Comparison of ENCODE assay signal across 1 cellular context in the genomic region with DNA sequence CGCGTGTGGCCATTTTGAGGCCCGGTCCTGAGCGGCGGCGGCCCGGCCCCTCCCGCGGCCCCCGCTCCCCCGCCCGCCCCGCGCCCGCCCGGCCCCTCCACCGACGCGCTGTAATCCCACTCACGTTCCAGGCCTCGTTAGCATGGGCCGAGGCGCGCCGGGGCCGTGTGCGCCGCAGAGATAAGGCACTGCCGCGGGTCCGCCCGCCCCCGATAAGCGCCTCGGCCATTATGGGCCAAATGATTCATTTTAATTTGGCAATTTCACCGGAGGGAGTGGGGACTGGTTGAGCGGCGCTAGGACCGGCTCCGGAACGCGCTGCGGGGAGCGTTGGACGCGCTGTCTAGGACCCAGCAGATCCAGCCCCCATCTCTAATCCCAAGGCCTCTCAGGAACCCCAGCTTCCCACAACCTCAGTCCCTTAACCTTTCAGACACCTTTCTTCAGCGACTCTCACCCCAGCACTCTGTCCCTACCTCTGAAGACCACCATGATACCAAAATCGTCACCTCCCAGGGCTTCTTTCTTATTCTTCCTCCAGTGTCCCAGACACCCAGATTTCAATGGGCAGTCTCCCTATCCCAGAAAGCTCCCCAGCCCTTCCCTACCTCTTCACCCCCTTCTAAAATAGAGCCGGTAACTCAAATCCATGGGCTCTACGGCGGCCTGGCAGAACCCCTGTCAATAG.
TF ChIP-seq lines count a peak whose summit lies in the region.

Gene TAL1 (minus strand): TSS at position 39 of the 688 bp plus-strand sequence. CDS start 6,337 bp downstream, outside the sequence.

TF ChIP-seq in K562, 482 proteins besides CTCF, POLR2A, EP300 and RAD21 (continued from another document and continues in another):
- TF ChIP-seq NFIC (IDR thresholded peaks at IDR 0.05) = peak; percentile 95
- TF ChIP-seq YBX1 (IDR thresholded peaks at IDR 0.05) = no peak
- TF ChIP-seq SMAD2 (IDR thresholded peaks at IDR 0.05; ENCODE audit: low read depth, low read length) = no peak
- TF ChIP-seq SRSF3 (IDR thresholded peaks at IDR 0.05; ENCODE audit: insufficient read depth, low read length) = no peak
- 0 out of 2 replicates have a peak, but pooled peaks have one; percentile 37 for TF ChIP-seq DIDO1 (tag; IDR thresholded peaks at IDR 0.05; ENCODE audit: low read depth)
- TF ChIP-seq TRIM24 (IDR thresholded peaks at IDR 0.05) = peak; percentile 62 to 82
- no peak for TF ChIP-seq HDAC8 (tag; IDR thresholded peaks at IDR 0.05)
- no peak for TF ChIP-seq ZNF717 (CRISPR knock-in tag; IDR thresholded peaks at IDR 0.05)
- peak; percentile 48; the same call in 1 of the 2 replicates for TF ChIP-seq ESRRA (IDR thresholded peaks at IDR 0.05; ENCODE audit: borderline replicate concordance, low read depth)
- peak; percentile 94 for TF ChIP-seq ZNF197 (CRISPR knock-in tag; IDR thresholded peaks at IDR 0.05; ENCODE audit: low read depth)
- TF ChIP-seq, protein P1, sequence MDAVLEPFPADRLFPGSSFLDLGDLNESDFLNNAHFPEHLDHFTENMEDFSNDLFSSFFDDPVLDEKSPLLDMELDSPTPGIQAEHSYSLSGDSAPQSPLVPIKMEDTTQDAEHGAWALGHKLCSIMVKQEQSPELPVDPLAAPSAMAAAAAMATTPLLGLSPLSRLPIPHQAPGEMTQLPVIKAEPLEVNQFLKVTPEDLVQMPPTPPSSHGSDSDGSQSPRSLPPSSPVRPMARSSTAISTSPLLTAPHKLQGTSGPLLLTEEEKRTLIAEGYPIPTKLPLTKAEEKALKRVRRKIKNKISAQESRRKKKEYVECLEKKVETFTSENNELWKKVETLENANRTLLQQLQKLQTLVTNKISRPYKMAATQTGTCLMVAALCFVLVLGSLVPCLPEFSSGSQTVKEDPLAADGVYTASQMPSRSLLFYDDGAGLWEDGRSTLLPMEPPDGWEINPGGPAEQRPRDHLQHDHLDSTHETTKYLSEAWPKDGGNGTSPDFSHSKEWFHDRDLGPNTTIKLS (IDR thresholded peaks at IDR 0.05; ENCODE audit: borderline replicate concordance, low read depth) = peak; percentile 59; the same call in 1 of the 2 replicates
- TF ChIP-seq ZNF140 (CRISPR knock-in tag; IDR thresholded peaks at IDR 0.05) = no peak
- TF ChIP-seq, protein P2, sequence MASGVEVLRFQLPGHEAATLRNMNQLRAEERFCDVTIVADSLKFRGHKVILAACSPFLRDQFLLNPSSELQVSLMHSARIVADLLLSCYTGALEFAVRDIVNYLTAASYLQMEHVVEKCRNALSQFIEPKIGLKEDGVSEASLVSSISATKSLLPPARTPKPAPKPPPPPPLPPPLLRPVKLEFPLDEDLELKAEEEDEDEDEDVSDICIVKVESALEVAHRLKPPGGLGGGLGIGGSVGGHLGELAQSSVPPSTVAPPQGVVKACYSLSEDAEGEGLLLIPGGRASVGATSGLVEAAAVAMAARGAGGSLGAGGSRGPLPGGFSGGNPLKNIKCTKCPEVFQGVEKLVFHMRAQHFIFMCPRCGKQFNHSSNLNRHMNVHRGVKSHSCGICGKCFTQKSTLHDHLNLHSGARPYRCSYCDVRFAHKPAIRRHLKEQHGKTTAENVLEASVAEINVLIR (CRISPR knock-in tag; IDR thresholded peaks at IDR 0.05) = 0 out of 2 replicates have a peak, but pooled peaks have one; percentile 9
- TF ChIP-seq ZNF12 (CRISPR knock-in tag; IDR thresholded peaks at IDR 0.05) = peak; percentile 46; the same call in 1 of the 2 replicates
- TF ChIP-seq, protein P3, sequence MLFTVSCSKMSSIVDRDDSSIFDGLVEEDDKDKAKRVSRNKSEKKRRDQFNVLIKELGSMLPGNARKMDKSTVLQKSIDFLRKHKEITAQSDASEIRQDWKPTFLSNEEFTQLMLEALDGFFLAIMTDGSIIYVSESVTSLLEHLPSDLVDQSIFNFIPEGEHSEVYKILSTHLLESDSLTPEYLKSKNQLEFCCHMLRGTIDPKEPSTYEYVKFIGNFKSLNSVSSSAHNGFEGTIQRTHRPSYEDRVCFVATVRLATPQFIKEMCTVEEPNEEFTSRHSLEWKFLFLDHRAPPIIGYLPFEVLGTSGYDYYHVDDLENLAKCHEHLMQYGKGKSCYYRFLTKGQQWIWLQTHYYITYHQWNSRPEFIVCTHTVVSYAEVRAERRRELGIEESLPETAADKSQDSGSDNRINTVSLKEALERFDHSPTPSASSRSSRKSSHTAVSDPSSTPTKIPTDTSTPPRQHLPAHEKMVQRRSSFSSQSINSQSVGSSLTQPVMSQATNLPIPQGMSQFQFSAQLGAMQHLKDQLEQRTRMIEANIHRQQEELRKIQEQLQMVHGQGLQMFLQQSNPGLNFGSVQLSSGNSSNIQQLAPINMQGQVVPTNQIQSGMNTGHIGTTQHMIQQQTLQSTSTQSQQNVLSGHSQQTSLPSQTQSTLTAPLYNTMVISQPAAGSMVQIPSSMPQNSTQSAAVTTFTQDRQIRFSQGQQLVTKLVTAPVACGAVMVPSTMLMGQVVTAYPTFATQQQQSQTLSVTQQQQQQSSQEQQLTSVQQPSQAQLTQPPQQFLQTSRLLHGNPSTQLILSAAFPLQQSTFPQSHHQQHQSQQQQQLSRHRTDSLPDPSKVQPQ (CRISPR knock-in tag; IDR thresholded peaks at IDR 0.05; ENCODE audit: borderline replicate concordance) = no peak; the same call in 1 of the 2 replicates
- TF ChIP-seq ZNF23 (CRISPR knock-in tag; IDR thresholded peaks at IDR 0.05) = no peak
- peak; percentile 99 for TF ChIP-seq NCOR1 (IDR thresholded peaks at IDR 0.05)
- TF ChIP-seq KDM5B (IDR thresholded peaks at IDR 0.05; ENCODE audit: insufficient replicate concordance, low read depth, low read length) = no peak
- TF ChIP-seq NR2C1 (IDR thresholded peaks at IDR 0.05) = no peak
- 0 out of 2 replicates have a peak, but pooled peaks have one; percentile 46 for TF ChIP-seq NR2C1 (tag; IDR thresholded peaks at IDR 0.05)
- no peak for TF ChIP-seq SP2 (IDR thresholded peaks at IDR 0.05; ENCODE audit: extremely low read depth, low read depth, low read length, poor library complexity, severe bottlenecking)
- peak; percentile 91; the same call in 1 of the 2 replicates for TF ChIP-seq TRIM25 (IDR thresholded peaks at IDR 0.05; ENCODE audit: borderline replicate concordance)
- TF ChIP-seq JUNB (CRISPR knock-in tag; conservative IDR thresholded peaks at IDR 0.05) = no peak
- TF ChIP-seq E2F6 (IDR thresholded peaks at IDR 0.05; ENCODE audit: borderline replicate concordance in 1 of 2, extremely low read depth in 1 of 2, insufficient read depth in 1 of 2, insufficient read length in 1 of 2, low read depth in 1 of 2, low read length in 1 of 2, poor library complexity in 1 of 2, severe bottlenecking in 1 of 2) = peak; percentile 22 to 52
- peak; percentile 100 for TF ChIP-seq VEZF1 (CRISPR knock-in tag; IDR thresholded peaks at IDR 0.05)
- no peak for TF ChIP-seq ZNF551 (CRISPR knock-in tag; IDR thresholded peaks at IDR 0.05)
- no peak for TF ChIP-seq PTRF (tag; IDR thresholded peaks at IDR 0.05)
- TF ChIP-seq NFIX (CRISPR knock-in tag; IDR thresholded peaks at IDR 0.05; ENCODE audit: low read depth) = no peak
- TF ChIP-seq RUNX1 (IDR thresholded peaks at IDR 0.05; ENCODE audit: low read depth) = peak; percentile 91
- TF ChIP-seq LCOR (CRISPR knock-in tag; IDR thresholded peaks at IDR 0.05) = peak; percentile 96
- no peak for TF ChIP-seq C11orf30 (IDR thresholded peaks at IDR 0.05; ENCODE audit: low read depth)
- peak; percentile 92 for TF ChIP-seq JUND (IDR thresholded peaks at IDR 0.05; ENCODE audit: borderline replicate concordance, low read depth, low read length)
- peak; percentile 55; the same call in 1 of the 3 replicates for TF ChIP-seq JUND (tag; IDR thresholded peaks at IDR 0.05; ENCODE audit: borderline replicate concordance, low read depth, low read length)
- 0 out of 2 replicates have a peak, but pooled peaks have one; percentile 52 for TF ChIP-seq NBN (IDR thresholded peaks at IDR 0.05; ENCODE audit: low read depth)
- no peak for TF ChIP-seq HMG20B (CRISPR knock-in tag; IDR thresholded peaks at IDR 0.05)
- peak; percentile 80 for TF ChIP-seq ZSCAN29 (IDR thresholded peaks at IDR 0.05)
- TF ChIP-seq RAD51 (IDR thresholded peaks at IDR 0.05; ENCODE audit: borderline replicate concordance, low read depth) = peak; percentile 64; the same call in 1 of the 2 replicates
- peak; percentile 82 for TF ChIP-seq GMEB1 (CRISPR knock-in tag; IDR thresholded peaks at IDR 0.05)
- TF ChIP-seq ZC3H8 (IDR thresholded peaks at IDR 0.05) = no peak
- TF ChIP-seq ZBTB11 (CRISPR knock-in tag; IDR thresholded peaks at IDR 0.05) = peak in 1 of 3 experiments; percentile 89; a peak in 2 of 6 replicates
- TF ChIP-seq ZNF232 (CRISPR knock-in tag; IDR thresholded peaks at IDR 0.05) = no peak
- peak; percentile 95 for TF ChIP-seq CC2D1A (IDR thresholded peaks at IDR 0.05)
- TF ChIP-seq ZKSCAN8 (CRISPR knock-in tag; IDR thresholded peaks at IDR 0.05) = peak; percentile 76; the same call in 1 of the 2 replicates
- TF ChIP-seq CHCHD3 (CRISPR knock-in tag; IDR thresholded peaks at IDR 0.05) = no peak
- TF ChIP-seq, protein P4, sequence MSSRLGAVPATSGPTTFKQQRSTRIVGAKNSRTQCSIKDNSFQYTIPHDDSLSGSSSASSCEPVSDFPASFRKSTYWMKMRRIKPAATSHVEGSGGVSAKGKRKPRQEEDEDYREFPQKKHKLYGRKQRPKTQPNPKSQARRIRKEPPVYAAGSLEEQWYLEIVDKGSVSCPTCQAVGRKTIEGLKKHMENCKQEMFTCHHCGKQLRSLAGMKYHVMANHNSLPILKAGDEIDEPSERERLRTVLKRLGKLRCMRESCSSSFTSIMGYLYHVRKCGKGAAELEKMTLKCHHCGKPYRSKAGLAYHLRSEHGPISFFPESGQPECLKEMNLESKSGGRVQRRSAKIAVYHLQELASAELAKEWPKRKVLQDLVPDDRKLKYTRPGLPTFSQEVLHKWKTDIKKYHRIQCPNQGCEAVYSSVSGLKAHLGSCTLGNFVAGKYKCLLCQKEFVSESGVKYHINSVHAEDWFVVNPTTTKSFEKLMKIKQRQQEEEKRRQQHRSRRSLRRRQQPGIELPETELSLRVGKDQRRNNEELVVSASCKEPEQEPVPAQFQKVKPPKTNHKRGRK (tag; IDR thresholded peaks at IDR 0.05) = no peak
- TF ChIP-seq PHB2 (IDR thresholded peaks at IDR 0.05; ENCODE audit: low read depth) = peak; percentile 90
- peak; percentile 95 for TF ChIP-seq PML (IDR thresholded peaks at IDR 0.05; ENCODE audit: low read length)
